In genomic region chr2:86211033-86211795, GRCh38 we compare ENCODE assay signal across 22 cellular contexts. TPM values are rescaled to one million over a fixed set of nuclear protein-coding genes. Genes with fewer than 3 reads are reported as not detected.
DNase-seq lines count a peak whose midpoint lies in the region; ATAC-seq and TF ChIP-seq lines count a peak whose summit lies in the region.
"Had no signal": no experiment of that assay in that cellular context is flagged by ENCODE, and none has a peak within 500 bp of the region (broad histone marks: within the 10 kb centered on the region; RNA-seq: fewer than 3 reads in every experiment).

No MANE protein-coding gene starts in this region.

- POLR2A ChIA-PET in WTC11 (lab: Charles Lee) (no interaction called here), PC-9 (lab: Charles Lee; ENCODE audit: unreplicated experiment) (no interaction called here)

- H3K9me3 ChIP-seq in DOHH2 (ENCODE audit: control insufficient read depth, insufficient read depth, low read length) = no peaks in the 10 kb centered on the region
- H3K9me3 ChIP-seq in PC-9 (ENCODE audit: insufficient read depth, low read depth) = no peaks in the 10 kb centered on the region
- H3K9me3 ChIP-seq: tibial nerve had no signal

- 0 out of 2 replicates have a peak, but pooled peaks cover 6% of the 10 kb centered on the region for H3K4me1 ChIP-seq in DOHH2 (ENCODE audit: control insufficient read depth, low read length)
- H3K4me1 ChIP-seq in PC-9 (replicated peaks; ENCODE audit: insufficient read depth) = no peaks in the 10 kb centered on the region
- H3K4me1 ChIP-seq: neural progenitor cell had no signal

- H3K36me3 Mint-ChIP-seq in WTC11 = peaks cover 61% of the 10 kb centered on the region
- peaks cover 24% of the 10 kb centered on the region for H3K36me3 Mint-ChIP-seq in memory B cell
- H3K36me3 Mint-ChIP-seq in effector memory CD8-positive, alpha-beta T cell (ENCODE audit: insufficient read depth) = peaks cover 63% of the 10 kb centered on the region

- TF ChIP-seq CTCF in DOHH2 (IDR thresholded peaks at IDR 0.05; ENCODE audit: low read depth, low read length, poor library complexity, severe bottlenecking) (no peak), WTC11 (IDR thresholded peaks at IDR 0.05) (no peak), PC-9 (conservative IDR thresholded peaks at IDR 0.05) (no peak)

- H3K4me1 Mint-ChIP-seq in WTC11 = no peaks in the 10 kb centered on the region
- H3K4me1 Mint-ChIP-seq in memory B cell = peaks cover 7% of the 10 kb centered on the region
- no peaks in the 10 kb centered on the region for H3K4me1 Mint-ChIP-seq in effector memory CD8-positive, alpha-beta T cell (ENCODE audit: low read depth in 2 of 2)
- H3K4me1 Mint-ChIP-seq: neural progenitor cell had no signal

- no peak overlapping the region for H3K4me2 ChIP-seq in DOHH2 (ENCODE audit: low read length)
- no peak overlapping the region for H3K4me2 ChIP-seq in PC-9
- H3K4me2 ChIP-seq: neural progenitor cell had no signal

- CTCF ChIA-PET in WTC11 (lab: Charles Lee) (interaction anchor here (1.3 kb wide), 1 partner anchor 162 kb away, joined by 3 read pairs; no protein-coding TSS in a partner anchor), PC-9 (lab: Charles Lee) (no interaction called here)

- ATAC-seq in GM21515 (IDR thresholded peaks at IDR 0.05; ENCODE audit: unreplicated experiment) = peak; percentile 62
- ATAC-seq in WTC11 = no peak
- ATAC-seq in memory B cell (ENCODE audit: low read depth) = peak; percentile 26
- ATAC-seq in effector memory CD8-positive, alpha-beta T cell (replicated peaks) = no peak
- ATAC-seq in HG03378 (IDR thresholded peaks at IDR 0.05; ENCODE audit: unreplicated experiment) = no peak
- ATAC-seq: activated naive CD8-positive, alpha-beta T cell treated with anti-CD3 and anti-CD28 coated beads, Interleukin-2, amount 50 U/mL, for 24 hours; CD8-positive, alpha-beta T cell had no signal

- DNase-seq in WTC11 (ENCODE audit: low spot score) (no peak), memory B cell (ENCODE audit: low spot score in 2 of 2) (no peak), glomerular visceral epithelial cell (ENCODE audit: extremely low spot score) (no peak), PC-9 (no peak)
- no peak for DNase-seq in effector memory CD8-positive, alpha-beta T cell
- DNase-seq: activated CD4-positive, CD25-positive, alpha-beta regulatory T cell treated with anti-CD3 and anti-CD28 coated beads, Interleukin-2, amount 50 U/mL, for 72 hours; activated naive CD8-positive, alpha-beta T cell treated with anti-CD3 and anti-CD28 coated beads, Interleukin-2, amount 50 U/mL, for 24 hours; CD8-positive, alpha-beta T cell; left colon; midbrain; NCI-H1105 treated with DMSO at 0.1 percent for 48 hours; NCI-H510A; small intestine; stimulated activated naive CD4-positive, alpha-beta T cell treated with Interleukin-2 at 50 U/mL for 16 hours; T1000 had no signal

- H2AFZ ChIP-seq in PC-9 = no peak overlapping the region
- H2AFZ ChIP-seq: neural progenitor cell had no signal

- H3K27ac ChIP-seq in DOHH2 (ENCODE audit: low read depth, low read length) (0 out of 2 replicates have a peak overlapping the region, but pooled peaks have one; percentile 0), PC-9 (no peak overlapping the region)
- H3K27ac ChIP-seq: neural progenitor cell, tibial nerve had no signal

- H3K27me3 ChIP-seq in DOHH2 (ENCODE audit: control insufficient read depth, low read length) (no peaks in the 10 kb centered on the region), PC-9 (ENCODE audit: insufficient read depth, low read depth) (no peaks in the 10 kb centered on the region)
- H3K27me3 ChIP-seq: neural progenitor cell, tibial nerve had no signal

- BruUV-seq in PC-9 (replicated peaks; lab: Mats Ljungman, UMichigan) = no TSS peak

- peaks cover 82% of the 10 kb centered on the region for H3K36me3 ChIP-seq in DOHH2 (ENCODE audit: control insufficient read depth, low read length)
- peaks cover 36% of the 10 kb centered on the region for H3K36me3 ChIP-seq in PC-9 (ENCODE audit: low read depth)

- H3K4me3 ChIP-seq in DOHH2 (ENCODE audit: low read length) (no peak overlapping the region), PC-9 (no peak overlapping the region)
- H3K4me3 ChIP-seq: neural progenitor cell, tibial nerve had no signal

- intact Hi-C loops in PC-9 (cut with micrococcal nuclease; ENCODE audit: unreplicated experiment) = no loop called here

- H4K20me1 ChIP-seq in DOHH2 (ENCODE audit: control insufficient read depth, insufficient read depth, low read depth, low read length) (no peaks in the 10 kb centered on the region), PC-9 (ENCODE audit: insufficient read depth) (no peaks in the 10 kb centered on the region)

- no peak overlapping the region for H3K27ac Mint-ChIP-seq in WTC11
- H3K27ac Mint-ChIP-seq in memory B cell = peak overlapping the region; percentile 45
- no peak overlapping the region for H3K27ac Mint-ChIP-seq in effector memory CD8-positive, alpha-beta T cell
- H3K27ac Mint-ChIP-seq: activated naive CD8-positive, alpha-beta T cell treated with anti-CD3 and anti-CD28 coated beads, Interleukin-2, amount 50 U/mL, for 24 hours; CD8-positive, alpha-beta T cell; neural progenitor cell; progenitor cell of endocrine pancreas had no signal

- H3K9me2 ChIP-seq in DOHH2 (replicated peaks; ENCODE audit: control insufficient read depth, low read length) (no peaks in the 10 kb centered on the region), PC-9 (ENCODE audit: insufficient read depth) (no peaks in the 10 kb centered on the region)

- H3K4me3 Mint-ChIP-seq in WTC11 = no peak overlapping the region
- H3K4me3 Mint-ChIP-seq in memory B cell = peak overlapping the region; percentile 8
- H3K4me3 Mint-ChIP-seq in effector memory CD8-positive, alpha-beta T cell = no peak overlapping the region
- H3K4me3 Mint-ChIP-seq: activated naive CD8-positive, alpha-beta T cell treated with anti-CD3 and anti-CD28 coated beads, Interleukin-2, amount 50 U/mL, for 24 hours; brain; CD8-positive, alpha-beta T cell; neural progenitor cell had no signal

- H3K27me3 Mint-ChIP-seq in WTC11 (ENCODE audit: low read depth) = no peaks in the 10 kb centered on the region
- H3K27me3 Mint-ChIP-seq in memory B cell = no peaks in the 10 kb centered on the region
- H3K27me3 Mint-ChIP-seq in effector memory CD8-positive, alpha-beta T cell = no peaks in the 10 kb centered on the region
- H3K27me3 Mint-ChIP-seq: activated naive CD8-positive, alpha-beta T cell treated with anti-CD3 and anti-CD28 coated beads, Interleukin-2, amount 50 U/mL, for 24 hours; progenitor cell of endocrine pancreas had no signal

- H3K79me2 ChIP-seq in DOHH2 (ENCODE audit: control insufficient read depth, low read length) = peaks cover 2% of the 10 kb centered on the region; the same call in 1 of the 2 replicates
- H3K79me2 ChIP-seq in PC-9 (ENCODE audit: low read depth) = no peaks in the 10 kb centered on the region

- H3F3A ChIP-seq in DOHH2 (ENCODE audit: control insufficient read depth, insufficient read depth) (peaks cover 15% of the 10 kb centered on the region; the same call in 1 of the 2 replicates), PC-9 (ENCODE audit: insufficient read depth, low read depth) (no peaks in the 10 kb centered on the region)

- no peaks in the 10 kb centered on the region for H3K9me3 Mint-ChIP-seq in WTC11
- no peaks in the 10 kb centered on the region for H3K9me3 Mint-ChIP-seq in memory B cell
- no peaks in the 10 kb centered on the region for H3K9me3 Mint-ChIP-seq in effector memory CD8-positive, alpha-beta T cell
- H3K9me3 Mint-ChIP-seq: activated naive CD8-positive, alpha-beta T cell treated with anti-CD3 and anti-CD28 coated beads, Interleukin-2, amount 50 U/mL, for 24 hours; brain; CD8-positive, alpha-beta T cell; neural progenitor cell had no signal

TF ChIP-seq in WTC11, 78 proteins besides CTCF, POLR2A, EP300 and RAD21:
- TF ChIP-seq SMAD4 (CRISPR knock-in tag; IDR thresholded peaks at IDR 0.05) (no peak), GABPB1 (CRISPR knock-in tag; IDR thresholded peaks at IDR 0.05) (0 out of 2 replicates have a peak, but pooled peaks have one; percentile 11)
TF ChIP-seq in WTC11: peak in this region for 1.

RNA-seq across cellular contexts. Expression of gene MRPL35, which starts 12.0 kb away (rescaled TPM):
- total RNA-seq in WTC11 (2021) (32.9 to 40.8 TPM (median 35.9 TPM) in 3 replicates), PC-9 (2021) (25.2 and 28.1 TPM in 2 replicates)

RNA-seq across cellular contexts. Expression of gene IMMT, which starts 16.0 kb away (rescaled TPM):
- total RNA-seq in WTC11 (2021) (102 to 104 TPM (median 104 TPM) in 3 replicates), PC-9 (2021) (108 and 114 TPM in 2 replicates)

Comparison
In these comparisons a context has a peak if more than half of its experiments do, and no peak if none do; other contexts are left out.
1. ATAC-seq: peak in GM21515 (single experiment) and memory B cell (single experiment); none in WTC11 (single experiment), effector memory CD8-positive, alpha-beta T cell (single experiment) and HG03378 (single experiment).